23 cellular contexts compared by ENCODE assay signal in the genomic region with DNA sequence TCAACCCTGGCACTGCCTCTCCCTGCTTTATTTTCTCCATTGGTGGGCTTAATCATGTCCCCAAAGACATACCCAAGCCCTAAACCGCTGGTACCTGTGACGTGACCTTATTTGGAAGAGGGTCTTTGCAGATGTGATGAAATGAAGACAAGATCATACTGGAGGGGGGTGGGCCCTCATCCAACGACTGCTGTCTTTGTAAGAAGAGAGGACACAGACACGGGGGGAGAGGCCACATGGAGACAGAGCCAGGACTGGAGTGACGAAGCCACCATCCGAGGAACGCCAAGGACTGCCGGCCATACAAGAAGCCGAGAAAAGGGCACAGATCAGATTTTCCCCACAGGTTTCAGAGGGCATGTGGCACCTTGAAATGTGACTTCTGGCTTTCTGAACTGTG.
DNase-seq lines count a peak whose midpoint lies in the region; TF ChIP-seq lines count a peak whose summit lies in the region.
"Had no signal": no experiment of that assay in that cellular context is flagged by ENCODE, and none has a peak within 500 bp of the region (broad histone marks: within the 10 kb centered on the region; RNA-seq: fewer than 3 reads in every experiment).

No MANE protein-coding gene starts in this region.

- no peak overlapping the region for H3K9ac ChIP-seq in neural progenitor cell
- H3K9ac ChIP-seq: BLaER1 treated with 17β-estradiol and CSF1 and Interleukin-3, amounts not matched to agents 10 nM and 100 nM had no signal

- H3K9me3 ChIP-seq in neural progenitor cell (ENCODE audit: low read depth) (no peaks in the 10 kb centered on the region), stomach (no peaks in the 10 kb centered on the region)
- H3K9me3 ChIP-seq: A549; BE2C; BLaER1 treated with 17β-estradiol and CSF1 and Interleukin-3, amounts not matched to agents 10 nM and 100 nM; HAP-1 had no signal

- peaks cover 6% of the 10 kb centered on the region for H3K9me3 Mint-ChIP-seq in chondrocyte (ENCODE audit: low read depth)
- no peaks in the 10 kb centered on the region for H3K9me3 Mint-ChIP-seq in neural progenitor cell
- H3K9me3 Mint-ChIP-seq in osteocyte (ENCODE audit: unreplicated experiment) = peaks cover 3% of the 10 kb centered on the region
- H3K9me3 Mint-ChIP-seq: CD14-positive monocyte; CD4-positive, alpha-beta T cell; CD8-positive, alpha-beta memory T cell; HFFc6 had no signal

- no peak for TF ChIP-seq POLR2A in stomach (IDR thresholded peaks at IDR 0.05)

- H3K27ac ChIP-seq in neural progenitor cell (no peak overlapping the region), stomach (no peak overlapping the region)
- H3K27ac ChIP-seq: A549; BLaER1 treated with 17β-estradiol and CSF1 and Interleukin-3, amounts not matched to agents 10 nM and 100 nM had no signal

- H3K4me3 ChIP-seq in neural progenitor cell (no peak overlapping the region), stomach (no peak overlapping the region)
- H3K4me3 ChIP-seq: A549; BLaER1 treated with 17β-estradiol and CSF1 and Interleukin-3, amounts not matched to agents 10 nM and 100 nM; GM12878; HAP-1 had no signal

- no peaks in the 10 kb centered on the region for H3F3A ChIP-seq in neural progenitor cell (ENCODE audit: low read depth)

- H3K36me3 ChIP-seq in neural progenitor cell (no peaks in the 10 kb centered on the region), stomach (no peaks in the 10 kb centered on the region)
- H3K36me3 ChIP-seq: BE2C; BLaER1 treated with 17β-estradiol and CSF1 and Interleukin-3, amounts not matched to agents 10 nM and 100 nM; HAP-1 had no signal

- no peak for TF ChIP-seq EP300 in stomach (IDR thresholded peaks at IDR 0.05)

- H3K27me3 Mint-ChIP-seq in chondrocyte (ENCODE audit: low read depth) (no peaks in the 10 kb centered on the region), neural progenitor cell (ENCODE audit: insufficient read depth, low read depth) (peaks cover 5% of the 10 kb centered on the region), osteocyte (ENCODE audit: unreplicated experiment) (peaks cover 2% of the 10 kb centered on the region)
- H3K27me3 Mint-ChIP-seq: CD4-positive, alpha-beta T cell; CD8-positive, alpha-beta memory T cell had no signal

- no peak overlapping the region for H3K4me2 ChIP-seq in neural progenitor cell
- H3K4me2 ChIP-seq: A549; BLaER1 treated with 17β-estradiol and CSF1 and Interleukin-3, amounts not matched to agents 10 nM and 100 nM had no signal

- peaks cover 1% of the 10 kb centered on the region for H3K36me3 Mint-ChIP-seq in chondrocyte (ENCODE audit: low read depth)
- no peaks in the 10 kb centered on the region for H3K36me3 Mint-ChIP-seq in neural progenitor cell
- no peaks in the 10 kb centered on the region for H3K36me3 Mint-ChIP-seq in osteocyte (ENCODE audit: unreplicated experiment)
- H3K36me3 Mint-ChIP-seq: CD14-positive monocyte; CD8-positive, alpha-beta memory T cell had no signal

- no peak for TF ChIP-seq CTCF in chondrocyte (IDR thresholded peaks at IDR 0.05)
- no peak for TF ChIP-seq CTCF in neural progenitor cell (IDR thresholded peaks at IDR 0.05)
- no peak for TF ChIP-seq CTCF in stomach (IDR thresholded peaks at IDR 0.05)
- TF ChIP-seq CTCF in osteocyte (IDR thresholded peaks at IDR 0.05) = no peak

- intact Hi-C loops in stomach (cut with DNase I; ENCODE audit: low total_unique reads) = no loop called here

- no peak overlapping the region for H3K27ac Mint-ChIP-seq in chondrocyte (ENCODE audit: unreplicated experiment)
- peak overlapping the region; percentile 8 for H3K27ac Mint-ChIP-seq in neural progenitor cell
- no peak overlapping the region for H3K27ac Mint-ChIP-seq in osteocyte (ENCODE audit: unreplicated experiment)
- H3K27ac Mint-ChIP-seq: CD4-positive, alpha-beta T cell; CD8-positive, alpha-beta memory T cell; HFFc6 had no signal

- H2AFZ ChIP-seq in neural progenitor cell (replicated peaks) = no peak overlapping the region

- no peak overlapping the region for H3K4me3 Mint-ChIP-seq in chondrocyte (ENCODE audit: unreplicated experiment)
- no peak overlapping the region for H3K4me3 Mint-ChIP-seq in neural progenitor cell
- no peak overlapping the region for H3K4me3 Mint-ChIP-seq in osteocyte (ENCODE audit: unreplicated experiment)
- H3K4me3 Mint-ChIP-seq: CD14-positive monocyte; CD4-positive, alpha-beta T cell; CD8-positive, alpha-beta memory T cell; HFFc6 had no signal

- DNase-seq in chondrocyte (ENCODE audit: low spot score) = peak; percentile 74
- DNase-seq in neural progenitor cell (ENCODE audit: low spot score) = no peak
- DNase-seq in stomach = peak; percentile 13
- DNase-seq in osteocyte (ENCODE audit: extremely low spot score, unreplicated experiment) = no peak
- DNase-seq in RPMI8226 = no peak
- DNase-seq in NCI-H446 (lab: John Stamatoyannopoulos, UW) = no peak
- DNase-seq: 8988T; ACHN; AML-193; BE2C; CD4-positive, alpha-beta T cell; CD8-positive, alpha-beta memory T cell; DMS 273 treated with DMSO at 0.1 percent for 48 hours; DMS79; EL; GDM1; GOT3; HFFc6 had no signal

- H3K27me3 ChIP-seq in neural progenitor cell (no peaks in the 10 kb centered on the region), stomach (no peaks in the 10 kb centered on the region)
- H3K27me3 ChIP-seq: BLaER1 treated with 17β-estradiol and CSF1 and Interleukin-3, amounts not matched to agents 10 nM and 100 nM had no signal

- H3K4me1 Mint-ChIP-seq in chondrocyte (ENCODE audit: low read depth) (no peaks in the 10 kb centered on the region), neural progenitor cell (peaks cover 17% of the 10 kb centered on the region), osteocyte (ENCODE audit: unreplicated experiment) (no peaks in the 10 kb centered on the region)
- H3K4me1 Mint-ChIP-seq: CD8-positive, alpha-beta memory T cell had no signal

- H3K4me1 ChIP-seq in neural progenitor cell = no peaks in the 10 kb centered on the region
- H3K4me1 ChIP-seq in stomach = no peaks in the 10 kb centered on the region
- H3K4me1 ChIP-seq: A549, BE2C, HAP-1 had no signal

- WGBS in stomach, 5 donors = 87 to 91% (median 89%) methylated on average over 9 of the region's 9 CpGs

- H4K20me1 ChIP-seq in neural progenitor cell (ENCODE audit: low read depth) = no peaks in the 10 kb centered on the region

- H3K79me2 ChIP-seq in neural progenitor cell (ENCODE audit: low read depth) = no peaks in the 10 kb centered on the region

Comparison
In these comparisons a context has a peak if more than half of its experiments do, and no peak if none do; other contexts are left out.
1. DNase-seq: peak in chondrocyte (single experiment) and stomach (single experiment); none in neural progenitor cell (single experiment), osteocyte (single experiment), RPMI8226 (single experiment) and NCI-H446 (0 of 2).